ENCODE assay signal across 35 cellular contexts in genomic region chr16:55018881-55019280, GRCh38.
"Had no signal": no experiment of that assay in that cellular context is flagged by ENCODE, and none has a peak within 500 bp of the region (broad histone marks: within the 10 kb centered on the region; RNA-seq: fewer than 3 reads in every experiment).

No MANE protein-coding gene starts in this region.

- H3K9me3 Mint-ChIP-seq: activated CD4-positive, alpha-beta memory T cell treated with anti-CD3 and anti-CD28 coated beads for 36 hours; activated CD8-positive, alpha-beta T cell treated with anti-CD3 and anti-CD28 coated beads for 36 hours; activated naive CD4-positive, alpha-beta T cell treated with anti-CD3 and anti-CD28 coated beads, Interleukin-2, amount 50 U/mL, for 24 hours; activated T-cell treated with anti-CD3 and anti-CD28 coated beads, Interleukin-2, amount 50 U/mL, for 4 hours; activated T-helper 17 cell treated with anti-CD3 and anti-CD28 coated beads, Interleukin-2, amount 50 U/mL, for 72 hours had no signal

- H3K27me3 ChIP-seq: ascending aorta had no signal

- H3K27ac ChIP-seq: ascending aorta, VCaP had no signal

- H3K4me3 Mint-ChIP-seq: activated B cell treated with CpG ODN at 0.5 μM for 24 hours; activated CD4-positive, alpha-beta memory T cell treated with anti-CD3 and anti-CD28 coated beads for 36 hours; activated CD4-positive, alpha-beta T cell treated with anti-CD3 and anti-CD28 coated beads, Interleukin-2, amount 10 ng/mL, durations not matched to agents 24 days and 14 days; activated CD8-positive, alpha-beta T cell treated with anti-CD3 and anti-CD28 coated beads for 36 hours; activated naive CD4-positive, alpha-beta T cell treated with anti-CD3 and anti-CD28 coated beads, Interleukin-2, amount 10 ng/mL, durations not matched to agents 7 days and 5 days; activated naive CD4-positive, alpha-beta T cell treated with anti-CD3 and anti-CD28 coated beads, Interleukin-2, amount 50 U/mL, for 24 hours; activated naive CD8-positive, alpha-beta T cell; activated naive CD8-positive, alpha-beta T cell treated with anti-CD3 and anti-CD28 coated beads, Interleukin-2, amount 10 ng/mL, durations not matched to agents 7 days and 5 days; activated naive CD8-positive, alpha-beta T cell treated with anti-CD3 and anti-CD28 coated beads, Interleukin-2, amount 50 U/mL, for 24 hours; activated T-cell treated with anti-CD3 and anti-CD28 coated beads, Interleukin-2, amount 50 U/mL, for 4 hours; activated T-cell treated with anti-CD3 and anti-CD28 coated beads, Interleukin-2, amount 50 U/mL, for 72 hours; activated T-helper 1 cell treated with anti-CD3 and anti-CD28 coated beads, Interleukin-12 subunit alpha, Interleukin-12 subunit beta, Interleukin-2, Interleukin-4 antibody, amounts not matched to agents 30 ng/mL and 10 ng/mL and 1 ng/mL, durations not matched to agents 14 hours and 24 hours and 36 hours; activated T-helper 17 cell treated with anti-CD3 and anti-CD28 coated beads, Interleukin-2, amount 50 U/mL, for 72 hours; brain; T-helper 1 cell treated with Interleukin-12 subunit alpha and Interleukin-12 subunit beta and Interleukin-4 antibody, amounts not matched to agents 30 μg/mL and 1 μg/mL, for 36 hours; T-helper 2 cell treated with Interferon-gamma antibody and Interleukin-4, amounts not matched to agents 5 μg/mL and 100 μg/mL, for 36 hours had no signal

- H3K4me3 ChIP-seq: ascending aorta had no signal

- H3K27me3 Mint-ChIP-seq: activated naive CD4-positive, alpha-beta T cell treated with anti-CD3 and anti-CD28 coated beads, Interleukin-2, amount 10 ng/mL, durations not matched to agents 7 days and 5 days had no signal

- H3K36me3 ChIP-seq: ascending aorta had no signal

- H3K4me1 Mint-ChIP-seq: activated B cell treated with CpG ODN at 0.5 μM for 24 hours; activated CD4-positive, alpha-beta T cell treated with anti-CD3 and anti-CD28 coated beads, Interleukin-2, amount 10 ng/mL, durations not matched to agents 24 days and 14 days; activated naive CD4-positive, alpha-beta T cell treated with anti-CD3 and anti-CD28 coated beads, Interleukin-2, amount 10 ng/mL, durations not matched to agents 7 days and 5 days; activated naive CD4-positive, alpha-beta T cell treated with anti-CD3 and anti-CD28 coated beads, Interleukin-2, amount 50 U/mL, for 24 hours; activated naive CD8-positive, alpha-beta T cell treated with anti-CD3 and anti-CD28 coated beads, Interleukin-2, amount 50 U/mL, for 24 hours; activated T-helper 17 cell treated with anti-CD3 and anti-CD28 coated beads, Interleukin-2, amount 50 U/mL, for 72 hours had no signal

- H3K4me1 ChIP-seq: ascending aorta had no signal

- ATAC-seq: activated CD8-positive, alpha-beta T cell treated with anti-CD3 and anti-CD28 coated beads for 36 hours; activated naive CD8-positive, alpha-beta T cell treated with anti-CD3 and anti-CD28 coated beads, Interleukin-2, amount 50 U/mL, for 24 hours; activated T-cell treated with anti-CD3 and anti-CD28 coated beads, Interleukin-2, amount 50 U/mL, for 4 hours; activated T-cell treated with anti-CD3 and anti-CD28 coated beads, Interleukin-2, amount 50 U/mL, for 72 hours; activated T-helper 17 cell treated with anti-CD3 and anti-CD28 coated beads, Interleukin-2, amount 50 U/mL, for 72 hours had no signal

- H3K27ac Mint-ChIP-seq: activated B cell treated with CpG ODN at 0.5 μM for 24 hours; activated CD4-positive, alpha-beta memory T cell treated with anti-CD3 and anti-CD28 coated beads for 36 hours; activated CD4-positive, alpha-beta T cell treated with anti-CD3 and anti-CD28 coated beads, Interleukin-2, amount 10 ng/mL, durations not matched to agents 24 days and 14 days; activated CD8-positive, alpha-beta T cell treated with anti-CD3 and anti-CD28 coated beads for 36 hours; activated naive CD4-positive, alpha-beta T cell treated with anti-CD3 and anti-CD28 coated beads, Interleukin-2, amount 10 ng/mL, durations not matched to agents 7 days and 5 days; activated naive CD4-positive, alpha-beta T cell treated with anti-CD3 and anti-CD28 coated beads, Interleukin-2, amount 50 U/mL, for 24 hours; activated naive CD8-positive, alpha-beta T cell; activated naive CD8-positive, alpha-beta T cell treated with anti-CD3 and anti-CD28 coated beads, Interleukin-2, amount 50 U/mL, for 24 hours; activated T-cell treated with anti-CD3 and anti-CD28 coated beads, Interleukin-2, amount 50 U/mL, for 72 hours; activated T-helper 1 cell treated with anti-CD3 and anti-CD28 coated beads, Interleukin-12 subunit alpha, Interleukin-12 subunit beta, Interleukin-2, Interleukin-4 antibody, amounts not matched to agents 30 ng/mL and 10 ng/mL and 1 ng/mL, durations not matched to agents 14 hours and 24 hours and 36 hours; activated T-helper 17 cell treated with anti-CD3 and anti-CD28 coated beads, Interleukin-2, amount 50 U/mL, for 72 hours; T-helper 1 cell treated with Interleukin-12 subunit alpha and Interleukin-12 subunit beta and Interleukin-4 antibody, amounts not matched to agents 30 μg/mL and 1 μg/mL, for 36 hours; T-helper 2 cell treated with Interferon-gamma antibody and Interleukin-4, amounts not matched to agents 5 μg/mL and 100 μg/mL, for 36 hours had no signal

- H3K9me3 ChIP-seq: ascending aorta had no signal

- DNase-seq: activated B cell treated with CpG ODN at 0.5 μM for 24 hours; activated CD4-positive, alpha-beta memory T cell treated with anti-CD3 and anti-CD28 coated beads for 36 hours; activated CD4-positive, alpha-beta T cell treated with anti-CD3 and anti-CD28 coated beads for 4 hours; activated CD4-positive, alpha-beta T cell treated with anti-CD3 and anti-CD28 coated beads, Interleukin-2, amount 10 ng/mL, durations not matched to agents 24 days and 14 days; activated CD4-positive, alpha-beta T cell treated with anti-CD3 and anti-CD28 coated beads, Interleukin-2, amount 50 U/mL, for 1 hour; activated CD4-positive, alpha-beta T cell treated with anti-CD3 and anti-CD28 coated beads, Interleukin-2, amount 50 U/mL, for 4 hours; activated CD4-positive, CD25-positive, alpha-beta regulatory T cell treated with anti-CD3 and anti-CD28 coated beads, Interleukin-2, amount 50 U/mL, for 72 hours; activated CD8-positive, alpha-beta memory T cell treated with anti-CD3 and anti-CD28 coated beads, Interleukin-2, amount 50 U/mL, for 4 hours; activated CD8-positive, alpha-beta T cell treated with anti-CD3 and anti-CD28 coated beads for 36 hours; activated effector memory CD4-positive, alpha-beta T cell treated with anti-CD3 and anti-CD28 coated beads, Interleukin-2, amount 50 U/mL, for 16 hours; activated gamma-delta T cell treated with Interleukin-2 at 50 U/mL for 16 hours; activated naive CD4-positive, alpha-beta T cell; activated naive CD4-positive, alpha-beta T cell treated with anti-CD3 and anti-CD28 coated beads, Interleukin-2, amount 10 ng/mL, durations not matched to agents 7 days and 5 days; activated naive CD8-positive, alpha-beta T cell treated with anti-CD3 and anti-CD28 coated beads, Interleukin-2, amount 10 ng/mL, durations not matched to agents 7 days and 5 days; activated naive CD8-positive, alpha-beta T cell treated with anti-CD3 and anti-CD28 coated beads, Interleukin-2, amount 50 U/mL, for 24 hours; activated T-cell treated with anti-CD3 and anti-CD28 coated beads for 4 hours; activated T-cell treated with anti-CD3 and anti-CD28 coated beads, Interleukin-2, amount 50 U/mL, for 1 hour; activated T-cell treated with anti-CD3 and anti-CD28 coated beads, Interleukin-2, amount 50 U/mL, for 4 hours; activated T-cell treated with anti-CD3 and anti-CD28 coated beads, Interleukin-2, amount 50 U/mL, for 72 hours; amygdala; anterior cingulate cortex; central memory CD4-positive, alpha-beta T cell; SW 1271; T-helper 1 cell; T-helper 2 cell; T-helper 9 cell had no signal

- H3K36me3 Mint-ChIP-seq: activated CD4-positive, alpha-beta memory T cell treated with anti-CD3 and anti-CD28 coated beads for 36 hours; activated naive CD4-positive, alpha-beta T cell treated with anti-CD3 and anti-CD28 coated beads, Interleukin-2, amount 10 ng/mL, durations not matched to agents 7 days and 5 days; activated naive CD4-positive, alpha-beta T cell treated with anti-CD3 and anti-CD28 coated beads, Interleukin-2, amount 50 U/mL, for 24 hours; activated naive CD8-positive, alpha-beta T cell had no signal
